8 cellular contexts compared by ENCODE assay signal in genomic region chr3:172808969-172809546, GRCh38. TPM values are rescaled to one million over a fixed set of nuclear protein-coding genes. Genes with fewer than 3 reads are reported as not detected.
DNase-seq lines count a peak whose midpoint lies in the region; ATAC-seq and TF ChIP-seq lines count a peak whose summit lies in the region.

No MANE protein-coding gene starts in this region.

- ATAC-seq in heart right ventricle = no peak
- ATAC-seq in Right ventricle myocardium inferior = no peak
- peak; percentile 63 for ATAC-seq in left lung
- no peak for ATAC-seq in HG03025 (IDR thresholded peaks at IDR 0.05; ENCODE audit: low FRiP score, unreplicated experiment)

- H3K27ac ChIP-seq in heart right ventricle = no peak overlapping the region
- H3K27ac ChIP-seq in VCaP = no peak overlapping the region
- H3K27ac ChIP-seq in left lung = no peak overlapping the region

- H3K4me3 ChIP-seq in heart right ventricle (no peak overlapping the region), left lung (no peak overlapping the region)

- no peak for DNase-seq in heart right ventricle
- no peak for DNase-seq in Right ventricle myocardium inferior (ENCODE audit: missing footprints)
- peak; percentile 13 for DNase-seq in NCI-H1092 (lab: John Stamatoyannopoulos, UW)
- no peak for DNase-seq in left lung
- DNase-seq in OCI-M2 (lab: John Stamatoyannopoulos, UW; ENCODE audit: unreplicated experiment) = no peak
- DNase-seq in activated CD4-positive, alpha-beta T cell treated with anti-CD3 and anti-CD28 coated beads for 4 hours = no peak

- H3K27me3 ChIP-seq in heart right ventricle (no peaks in the 10 kb centered on the region), left lung (no peaks in the 10 kb centered on the region)

- intact Hi-C loops in heart right ventricle (cut with DNase I) = loop anchor here in 4 of 10 donors (5.0 to 10.0 kb wide), 3 partner anchors 736 to 746 kb away; no protein-coding TSS in a partner anchor
- intact Hi-C loops in Right ventricle myocardium inferior (cut with DNase I) = loop anchor here (5.0 kb wide), 1 partner anchor 743 kb away; no protein-coding TSS in a partner anchor
- intact Hi-C loops in left lung (cut with DNase I) = no loop called here

- WGBS in heart right ventricle, 2 donors = 41 to 52% methylated on average over 4 of the region's 4 CpGs

- H3K4me1 ChIP-seq in heart right ventricle = no peaks in the 10 kb centered on the region
- no peaks in the 10 kb centered on the region for H3K4me1 ChIP-seq in left lung

- H3K9me3 ChIP-seq in heart right ventricle (no peaks in the 10 kb centered on the region), left lung (no peaks in the 10 kb centered on the region)

- peaks cover 0 to 59% (median 0%) of the 10 kb centered on the region in 9 donors for H3K36me3 ChIP-seq in heart right ventricle
- peaks cover 0 to 30% of the 10 kb centered on the region in 2 donors for H3K36me3 ChIP-seq in left lung

- peak in 8 of 9 donors; percentile 9 to 64 (median 48) for TF ChIP-seq CTCF in heart right ventricle (IDR thresholded peaks at IDR 0.05)
- TF ChIP-seq CTCF in VCaP (conservative IDR thresholded peaks at IDR 0.05) = peak; percentile 61
- TF ChIP-seq CTCF in left lung (IDR thresholded peaks at IDR 0.05) = peak in 1 of 2 donors; percentile 45

RNA-seq across cellular contexts. Expression of gene ECT2, which starts 58.5 kb away (rescaled TPM):
- total RNA-seq in heart right ventricle (1 to 10 TPM; 2.9 to 8.0 (median 5.5) TPM), Right ventricle myocardium inferior (6.3 TPM), left lung (10 to 100 TPM; 23.1 to 29.7 TPM)
- 1 to 10 TPM; 2.0 to 2.2 TPM for polyA plus RNA-seq in heart right ventricle
